In genomic region chr4:6730603-6731300, GRCh38 we compare ENCODE assay signal across 13 cellular contexts. TPM values are rescaled to one million over a fixed set of nuclear protein-coding genes. Genes with fewer than 3 reads are reported as not detected.
A peak's percentile ranks its signal among the peaks of the same experiment; 100 is the strongest.
DNase-seq lines count a peak whose midpoint lies in the region; ATAC-seq and TF ChIP-seq lines count a peak whose summit lies in the region.
"Had no signal": no experiment of that assay in that cellular context is flagged by ENCODE, and none has a peak within 500 bp of the region (broad histone marks: within the 10 kb centered on the region; RNA-seq: fewer than 3 reads in every experiment).

No MANE protein-coding gene starts in this region.

- no peaks in the 10 kb centered on the region; the same call in 1 of the 2 replicates for H3K4me1 ChIP-seq in GM23338 (ENCODE audit: insufficient read depth)
- H3K4me1 ChIP-seq in MM.1S (ENCODE audit: low read length), result no peaks in the 10 kb centered on the region

- H3K9me3 ChIP-seq in MM.1S (replicated peaks; ENCODE audit: insufficient read depth, low read length), result no peaks in the 10 kb centered on the region
- H3K9me3 ChIP-seq: gastroesophageal sphincter, SJCRH30, tibial artery had no signal

- H3K4me3 Mint-ChIP-seq in GM23338, result no peak overlapping the region
- no peak overlapping the region for H3K4me3 Mint-ChIP-seq in dendritic cell treated with granulocyte-macrophage colony-stimulating factor and Interleukin-4, amounts not matched to agents 40 ng/mL and 50 ng/mL, for 4 days
- H3K4me3 Mint-ChIP-seq: activated naive CD4-positive, alpha-beta T cell treated with anti-CD3 and anti-CD28 coated beads, Interleukin-2, amount 10 ng/mL, durations not matched to agents 7 days and 5 days; CD14-positive monocyte had no signal

- TF ChIP-seq CTCF in GM23338 (conservative IDR thresholded peaks at IDR 0.05; ENCODE audit: low read depth in 2 of 2), result no peak
- no peak for TF ChIP-seq CTCF in MM.1S (IDR thresholded peaks at IDR 0.05; ENCODE audit: low read length)

- no peaks in the 10 kb centered on the region for H3K36me3 Mint-ChIP-seq in GM23338 (ENCODE audit: low read depth)
- no peaks in the 10 kb centered on the region for H3K36me3 Mint-ChIP-seq in dendritic cell treated with granulocyte-macrophage colony-stimulating factor and Interleukin-4, amounts not matched to agents 40 ng/mL and 50 ng/mL, for 4 days (ENCODE audit: low read depth)
- H3K36me3 Mint-ChIP-seq: activated naive CD4-positive, alpha-beta T cell treated with anti-CD3 and anti-CD28 coated beads, Interleukin-2, amount 10 ng/mL, durations not matched to agents 7 days and 5 days; CD14-positive monocyte had no signal

- H3K9ac ChIP-seq in MM.1S (ENCODE audit: low read length), result no peak overlapping the region

- H3F3A ChIP-seq in GM23338 (replicated peaks; ENCODE audit: low read depth) (peaks cover 5% of the 10 kb centered on the region), MM.1S (ENCODE audit: insufficient read depth, low read length) (no peaks in the 10 kb centered on the region)

- H3K4me2 ChIP-seq in GM23338, result no peak overlapping the region
- H3K4me2 ChIP-seq in MM.1S (ENCODE audit: low read depth, low read length), result no peak overlapping the region

- ATAC-seq in GM23338, result no peak
- ATAC-seq in HG02678 (IDR thresholded peaks at IDR 0.05; ENCODE audit: unreplicated experiment), result no peak
- ATAC-seq: gastroesophageal sphincter had no signal

- DNase-seq in GM23338 (ENCODE audit: low spot score) (peak; percentile 29), NCI-H524 (lab: John Stamatoyannopoulos, UW) (peak; percentile 83 to 94), posterior vena cava (ENCODE audit: low spot score) (peak; percentile 84), MM.1S (no peak)
- no peak for DNase-seq in stimulated activated CD4-positive, alpha-beta T cell treated with anti-CD3 and anti-CD28 coated beads, Interleukin-12 subunit alpha, Interleukin-12 subunit beta, amount 100 ng/mL, for 4 hours
- DNase-seq: activated naive CD4-positive, alpha-beta T cell treated with anti-CD3 and anti-CD28 coated beads, Interleukin-2, amount 10 ng/mL, durations not matched to agents 7 days and 5 days; SJCRH30; tibial artery had no signal

- H3K79me2 ChIP-seq in GM23338 (replicated peaks; ENCODE audit: insufficient read depth) (no peaks in the 10 kb centered on the region), MM.1S (ENCODE audit: low read length) (no peaks in the 10 kb centered on the region)

- H2AFZ ChIP-seq in GM23338 (peak overlapping the region; percentile 83), MM.1S (ENCODE audit: low read length) (no peak overlapping the region)

- H3K9me2 ChIP-seq in GM23338 (ENCODE audit: insufficient read depth), result no peaks in the 10 kb centered on the region
- no peaks in the 10 kb centered on the region for H3K9me2 ChIP-seq in MM.1S (replicated peaks; ENCODE audit: insufficient read depth, low read length)

- peaks cover 17% of the 10 kb centered on the region for H3K4me1 Mint-ChIP-seq in GM23338
- H3K4me1 Mint-ChIP-seq in dendritic cell treated with granulocyte-macrophage colony-stimulating factor and Interleukin-4, amounts not matched to agents 40 ng/mL and 50 ng/mL, for 4 days (ENCODE audit: low read depth), result peaks cover 56% of the 10 kb centered on the region

- no peak overlapping the region for H3K27ac ChIP-seq in GM23338 (ENCODE audit: low read depth)
- H3K27ac ChIP-seq in MM.1S (ENCODE audit: low read length), result no peak overlapping the region
- H3K27ac ChIP-seq: SJCRH30 had no signal

- H4K20me1 ChIP-seq in GM23338 (replicated peaks; ENCODE audit: insufficient read depth) (no peaks in the 10 kb centered on the region), MM.1S (ENCODE audit: insufficient read depth, low read length) (no peaks in the 10 kb centered on the region; the same call in 1 of the 2 replicates)

- H3K27ac Mint-ChIP-seq in GM23338, result no peak overlapping the region
- peak overlapping the region; percentile 52 for H3K27ac Mint-ChIP-seq in dendritic cell treated with granulocyte-macrophage colony-stimulating factor and Interleukin-4, amounts not matched to agents 40 ng/mL and 50 ng/mL, for 4 days
- H3K27ac Mint-ChIP-seq: activated naive CD4-positive, alpha-beta T cell treated with anti-CD3 and anti-CD28 coated beads, Interleukin-2, amount 10 ng/mL, durations not matched to agents 7 days and 5 days; CD14-positive monocyte had no signal

- intact Hi-C loops in dendritic cell treated with granulocyte-macrophage colony-stimulating factor and Interleukin-4, amounts not matched to agents 40 ng/mL and 50 ng/mL, for 4 days (cut with micrococcal nuclease), result no loop called here
- intact Hi-C loops in posterior vena cava (cut with DNase I), result no loop called here

- H3K36me3 ChIP-seq in GM23338 (ENCODE audit: insufficient read depth) (no peaks in the 10 kb centered on the region), MM.1S (replicated peaks; ENCODE audit: insufficient read depth, low read length) (no peaks in the 10 kb centered on the region)
- H3K36me3 ChIP-seq: gastroesophageal sphincter, SJCRH30, tibial artery had no signal

- no peaks in the 10 kb centered on the region for H3K9me3 Mint-ChIP-seq in GM23338
- no peaks in the 10 kb centered on the region for H3K9me3 Mint-ChIP-seq in dendritic cell treated with granulocyte-macrophage colony-stimulating factor and Interleukin-4, amounts not matched to agents 40 ng/mL and 50 ng/mL, for 4 days
- H3K9me3 Mint-ChIP-seq: activated naive CD4-positive, alpha-beta T cell treated with anti-CD3 and anti-CD28 coated beads, Interleukin-2, amount 10 ng/mL, durations not matched to agents 7 days and 5 days had no signal

- peaks cover 5% of the 10 kb centered on the region for H3K27me3 Mint-ChIP-seq in GM23338 (ENCODE audit: insufficient read depth, low read depth, poor library complexity)
- H3K27me3 Mint-ChIP-seq in dendritic cell treated with granulocyte-macrophage colony-stimulating factor and Interleukin-4, amounts not matched to agents 40 ng/mL and 50 ng/mL, for 4 days, result peaks cover 14% of the 10 kb centered on the region

- H3K27me3 ChIP-seq in GM23338 (ENCODE audit: insufficient read depth), result no peaks in the 10 kb centered on the region
- peaks cover 17% of the 10 kb centered on the region for H3K27me3 ChIP-seq in MM.1S (replicated peaks; ENCODE audit: insufficient read depth, low read length)
- H3K27me3 ChIP-seq: gastroesophageal sphincter, SJCRH30, tibial artery had no signal

- H3K4me3 ChIP-seq in GM23338, result no peak overlapping the region
- no peak overlapping the region for H3K4me3 ChIP-seq in MM.1S (ENCODE audit: low read length)
- H3K4me3 ChIP-seq: gastroesophageal sphincter, SJCRH30, tibial artery had no signal

TF ChIP-seq in GM23338, 12 proteins besides CTCF, POLR2A, EP300 and RAD21 (continues in another document):
- TF ChIP-seq POLR2AphosphoS5 (IDR thresholded peaks at IDR 0.05; ENCODE audit: low read depth), result no peak
- TF ChIP-seq EZH2 (IDR thresholded peaks at IDR 0.05; ENCODE audit: low read depth, unreplicated experiment), result no peak
- no peak for TF ChIP-seq EZH2phosphoT487 (IDR thresholded peaks at IDR 0.05; ENCODE audit: unreplicated experiment)
- TF ChIP-seq NANOG (IDR thresholded peaks at IDR 0.05; ENCODE audit: borderline replicate concordance), result no peak
- no peak for TF ChIP-seq REST (IDR thresholded peaks at IDR 0.05; ENCODE audit: unreplicated experiment)
- no peak for TF ChIP-seq ZNF114 (CRISPR knock-in tag; IDR thresholded peaks at IDR 0.05)
- TF ChIP-seq ZNF331 (CRISPR knock-in tag; IDR thresholded peaks at IDR 0.05; ENCODE audit: low read depth), result no peak
- no peak for TF ChIP-seq STAT1 (IDR thresholded peaks at IDR 0.05; ENCODE audit: unreplicated experiment)
- TF ChIP-seq JUNB (IDR thresholded peaks at IDR 0.05; ENCODE audit: unreplicated experiment), result no peak

RNA-seq across cellular contexts. Expression of gene BLOC1S4, which starts 14.8 kb away (rescaled TPM):
- 33.7 and 35.2 TPM in 2 replicates for total RNA-seq in GM23338 (2014; rRNA removed; shearing (Covaris generic))
- 23.9 and 26.5 TPM in 2 replicates for polyA plus RNA-seq in GM23338 (2016; fragmentation: Nextera tagmentation; extraction: Ambion mirVana)
- 1 to 10 TPM; 8.3 to 9.7 TPM for total RNA-seq in posterior vena cava

RNA-seq across cellular contexts. Expression of gene MRFAP1L1, which starts 21.1 kb away (rescaled TPM):
- total RNA-seq in GM23338 (2014; rRNA removed; shearing (Covaris generic)), result 58.2 and 61.6 TPM in 2 replicates
- 63.4 and 73.8 TPM in 2 replicates for polyA plus RNA-seq in GM23338 (2016; fragmentation: Nextera tagmentation; extraction: Ambion mirVana)
- total RNA-seq in posterior vena cava, result 10 to 100 TPM; 35.9 to 43.8 TPM

RNA-seq across cellular contexts. Expression of gene S100P, which starts 37.1 kb away (rescaled TPM):
- total RNA-seq in GM23338 (2014; rRNA removed; shearing (Covaris generic)), result 0.43 TPM in 1 of 2 replicates, not detected in the other
- 0.32 TPM in 1 of 2 replicates, not detected in the other for polyA plus RNA-seq in GM23338 (2016; fragmentation: Nextera tagmentation; extraction: Ambion mirVana)
- 1 to 10 TPM; 3.5 to 7.8 TPM for total RNA-seq in posterior vena cava
- total RNA-seq: HT1080 had no signal

RNA-seq across cellular contexts. Expression of gene KIAA0232, which starts 51.8 kb away (rescaled TPM):
- total RNA-seq in GM23338 (2014; rRNA removed; shearing (Covaris generic)), result 34.9 and 45.1 TPM in 2 replicates
- 12.3 and 14.3 TPM in 2 replicates for polyA plus RNA-seq in GM23338 (2016; fragmentation: Nextera tagmentation; extraction: Ambion mirVana)
- total RNA-seq in posterior vena cava, result 10 to 100 TPM; 29.1 to 32.9 TPM

Comparison
In these comparisons a context has a peak if more than half of its experiments do, and no peak if none do; other contexts are left out.
1. DNase-seq: peak in GM23338 (single experiment), NCI-H524 (2 of 2) and posterior vena cava (single experiment); none in MM.1S (single experiment) and stimulated activated CD4-positive, alpha-beta T cell treated with anti-CD3 and anti-CD28 coated beads, Interleukin-12 subunit alpha, Interleukin-12 subunit beta, amount 100 ng/mL, for 4 hours (single experiment).